In the genomic region with DNA sequence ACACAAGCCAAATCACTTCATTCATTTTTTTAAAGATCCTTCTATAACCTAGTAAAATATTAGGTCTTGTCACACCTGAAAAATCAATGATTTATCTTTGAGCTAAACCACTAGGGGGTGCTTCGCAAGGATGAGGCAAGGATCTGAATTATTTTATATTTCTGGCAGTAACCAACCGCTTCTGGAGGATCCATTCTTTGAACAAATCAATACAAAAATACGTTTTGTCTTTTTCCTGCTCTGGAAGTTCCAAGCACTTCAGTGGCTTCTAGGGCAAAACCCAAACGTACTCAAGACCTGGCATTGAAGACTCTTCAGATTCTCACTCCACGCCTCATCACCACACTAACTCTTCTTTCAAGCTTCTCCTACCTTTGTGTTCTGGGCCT, we compare ENCODE assay signal across 1 cellular context.
TF ChIP-seq lines count a peak whose summit lies in the region.

No MANE protein-coding gene starts in this region.

TF ChIP-seq in endothelial cell of umbilical vein, 7 proteins besides CTCF, POLR2A, EP300 and RAD21:
- no peak for TF ChIP-seq POLR2AphosphoS5 (IDR thresholded peaks at IDR 0.05; ENCODE audit: insufficient read depth, low read depth, low read length)
